ENCODE assay signal across 17 cellular contexts in genomic region chr6:133682506-133683290, GRCh38.
"Had no signal": no experiment of that assay in that cellular context is flagged by ENCODE, and none has a peak within 500 bp of the region (broad histone marks: within the 10 kb centered on the region; RNA-seq: fewer than 3 reads in every experiment).

No MANE protein-coding gene starts in this region.

- H3K4me1 ChIP-seq: lower lobe of right lung, right atrium auricular region had no signal

- H3K27ac ChIP-seq: gastroesophageal sphincter, lower lobe of right lung, neutrophil, right atrium auricular region, SK-N-MC, skin epidermis, tibial nerve, VCaP had no signal

- H3K4me3 ChIP-seq: gastroesophageal sphincter, lower lobe of right lung, right atrium auricular region, SK-N-MC, skin epidermis, tibial nerve had no signal

- H3K9me3 ChIP-seq: gastroesophageal sphincter, lower lobe of right lung, neutrophil, right atrium auricular region, tibial nerve had no signal

- H3K27me3 ChIP-seq: gastroesophageal sphincter, neutrophil, right atrium auricular region, tibial nerve had no signal

- DNase-seq: activated CD4-positive, alpha-beta T cell treated with anti-CD3 and anti-CD28 coated beads for 4 hours; activated CD8-positive, alpha-beta memory T cell treated with anti-CD3 and anti-CD28 coated beads, Interleukin-2, amount 50 U/mL, for 4 hours; activated CD8-positive, alpha-beta T cell treated with anti-CD3 and anti-CD28 coated beads for 36 hours; cerebellar nuclear complex; immature natural killer cell; left cardiac atrium; lower lobe of right lung; naive thymus-derived CD4-positive, alpha-beta T cell; posterior cingulate gyrus; T-helper 1 cell had no signal

- H3K36me3 ChIP-seq: gastroesophageal sphincter, lower lobe of right lung, neutrophil, right atrium auricular region, tibial nerve had no signal
